In genomic region chr5:77770293-77771005, GRCh38 we compare ENCODE assay signal across 24 cellular contexts. TPM values are rescaled to one million over a fixed set of nuclear protein-coding genes. Genes with fewer than 3 reads are reported as not detected.
A peak's percentile ranks its signal among the peaks of the same experiment; 100 is the strongest.
DNase-seq lines count a peak whose midpoint lies in the region; ATAC-seq, FAIRE-seq and TF ChIP-seq lines count a peak whose summit lies in the region.
"Had no signal": no experiment of that assay in that cellular context is flagged by ENCODE, and none has a peak within 500 bp of the region (broad histone marks: within the 10 kb centered on the region; RNA-seq: fewer than 3 reads in every experiment).

No MANE protein-coding gene starts in this region.

- DNase-seq in activated naive CD4-positive, alpha-beta T cell treated with anti-CD3 and anti-CD28 coated beads, Interleukin-2, amount 50 U/mL, for 72 hours (ENCODE audit: low spot score in 2 of 2), result no peak
- no peak for DNase-seq in activated naive CD4-positive, alpha-beta T cell treated with anti-CD3 and anti-CD28 coated beads, Interleukin-2, amount 50 U/mL, for 16 hours
- DNase-seq in M059J (ENCODE audit: low read depth) (peak; percentile 16), bronchial epithelial cell (ENCODE audit: low read depth) (peak; percentile 45), psoas muscle (no peak), left ventricle myocardium superior (no peak), hypothalamus (lab: John Stamatoyannopoulos, UW) (no peak)
- DNase-seq in stimulated activated CD4-positive, alpha-beta T cell treated with anti-CD3 and anti-CD28 coated beads, Interleukin-4, amount 100 ng/mL, for 24 hours, result no peak
- DNase-seq: activated gamma-delta T cell; aorta; CD4-positive, alpha-beta T cell; cerebellar nuclear complex; effector CD8-positive, alpha-beta T cell; heart right ventricle; islet precursor cell; mesendoderm; naive thymus-derived CD4-positive, alpha-beta T cell; NCI-H1417 treated with DMSO at 0.1 percent for 48 hours; NCI-H2171; NCI-H748 treated with DMSO at 0.1 percent for 48 hours; Peyer's patch; right lobe of liver; stimulated activated naive CD4-positive, alpha-beta T cell; tibial artery had no signal

- WGBS in psoas muscle, 3 donors, result 95 to 97% (median 96%) methylated on average over 4 of the region's 4 CpGs

- FAIRE-seq in bronchial epithelial cell (lab: Jason Lieb, UNC), result no peak

- H3K27ac Mint-ChIP-seq in activated naive CD4-positive, alpha-beta T cell treated with anti-CD3 and anti-CD28 coated beads, Interleukin-2, amount 50 U/mL, for 72 hours, result no peak overlapping the region
- H3K27ac Mint-ChIP-seq: CD4-positive, alpha-beta T cell had no signal

- peaks cover 35 to 61% of the 10 kb centered on the region in 2 donors for H3K36me3 Mint-ChIP-seq in activated naive CD4-positive, alpha-beta T cell treated with anti-CD3 and anti-CD28 coated beads, Interleukin-2, amount 50 U/mL, for 72 hours

- ATAC-seq in activated naive CD4-positive, alpha-beta T cell treated with anti-CD3 and anti-CD28 coated beads, Interleukin-2, amount 50 U/mL, for 72 hours, result peak; percentile 37 to 67
- ATAC-seq in psoas muscle (no peak), left ventricle myocardium superior (no peak)
- ATAC-seq: heart right ventricle; naive thymus-derived CD4-positive, alpha-beta T cell had no signal

- H3K36me3 ChIP-seq in bronchial epithelial cell (ENCODE audit: control insufficient read depth, insufficient read depth, low read length) (peaks cover 2% of the 10 kb centered on the region), psoas muscle (ENCODE audit: insufficient read depth in 1 of 2, low read depth in 1 of 2) (peaks cover 3 to 26% of the 10 kb centered on the region in 2 donors)

- no peak overlapping the region for H3K27ac ChIP-seq in psoas muscle
- H3K27ac ChIP-seq: heart right ventricle, Peyer's patch, right lobe of liver, tibial artery had no signal

- H3K27me3 ChIP-seq in bronchial epithelial cell (ENCODE audit: control insufficient read depth, insufficient read depth, low read length), result no peaks in the 10 kb centered on the region
- H3K27me3 ChIP-seq in psoas muscle (ENCODE audit: insufficient read depth in 3 of 3, low read length in 2 of 3), result no peaks in the 10 kb centered on the region
- H3K27me3 ChIP-seq: heart right ventricle, Peyer's patch, right lobe of liver, tibial artery had no signal

- H3K9me3 ChIP-seq in psoas muscle, result no peaks in the 10 kb centered on the region
- H3K9me3 ChIP-seq: heart right ventricle, Peyer's patch, right lobe of liver, tibial artery had no signal

- peaks cover 0 to 4% of the 10 kb centered on the region in 2 donors for H3K9me3 Mint-ChIP-seq in activated naive CD4-positive, alpha-beta T cell treated with anti-CD3 and anti-CD28 coated beads, Interleukin-2, amount 50 U/mL, for 72 hours
- H3K9me3 Mint-ChIP-seq: CD4-positive, alpha-beta T cell had no signal

- intact Hi-C loops in psoas muscle (cut with DNase I), result loop anchor here in 1 of 2 donors (10.0 kb wide), 1 partner anchor 126 kb away; no protein-coding TSS in a partner anchor
- intact Hi-C loops in left ventricle myocardium superior (cut with micrococcal nuclease), result no loop called here

- H3K4me3 ChIP-seq in bronchial epithelial cell (ENCODE audit: low read depth, low read length) (no peak overlapping the region), psoas muscle (peak overlapping the region; percentile 12)
- H3K4me3 ChIP-seq: heart right ventricle, Peyer's patch, right lobe of liver, tibial artery had no signal

- TF ChIP-seq CTCF in bronchial epithelial cell (IDR thresholded peaks at IDR 0.05; ENCODE audit: insufficient read depth, low read length, severe bottlenecking) (no peak), psoas muscle (IDR thresholded peaks at IDR 0.05) (no peak)

- peaks cover 61% of the 10 kb centered on the region for H3K4me1 ChIP-seq in psoas muscle

RNA-seq across cellular contexts. Expression of gene TBCA, which starts 5.7 kb away (rescaled TPM):
- total RNA-seq in activated naive CD4-positive, alpha-beta T cell treated with anti-CD3 and anti-CD28 coated beads, Interleukin-2, amount 50 U/mL, for 72 hours, result 100 to 1,000 TPM; 141 to 174 TPM
- total RNA-seq in M059J (2014; rRNA removed; shearing (Covaris generic)), result 181 and 211 TPM in 2 replicates
- total RNA-seq in bronchial epithelial cell (68.2 and 112 TPM in 2 replicates), psoas muscle (100 to 1,000 TPM in 3 of 4 donors, 10 to 100 TPM in 1; 93.3 to 132 (median 117) TPM), left ventricle myocardium superior (119 TPM)
- 100 to 1,000 TPM; 133 to 209 (median 141) TPM for polyA plus RNA-seq in psoas muscle

Comparison
In these comparisons a context has a peak if more than half of its experiments do, and no peak if none do; other contexts are left out.
1. ATAC-seq: peak in activated naive CD4-positive, alpha-beta T cell treated with anti-CD3 and anti-CD28 coated beads, Interleukin-2, amount 50 U/mL, for 72 hours (2 of 2); none in psoas muscle (0 of 4) and left ventricle myocardium superior (single experiment).
2. DNase-seq: peak in M059J (single experiment) and bronchial epithelial cell (single experiment); none in activated naive CD4-positive, alpha-beta T cell treated with anti-CD3 and anti-CD28 coated beads, Interleukin-2, amount 50 U/mL, for 72 hours (0 of 2), activated naive CD4-positive, alpha-beta T cell treated with anti-CD3 and anti-CD28 coated beads, Interleukin-2, amount 50 U/mL, for 16 hours (single experiment), psoas muscle (0 of 2), left ventricle myocardium superior (single experiment), stimulated activated CD4-positive, alpha-beta T cell treated with anti-CD3 and anti-CD28 coated beads, Interleukin-4, amount 100 ng/mL, for 24 hours (single experiment) and hypothalamus (0 of 51).